15 cellular contexts compared by ENCODE assay signal in the genomic region with DNA sequence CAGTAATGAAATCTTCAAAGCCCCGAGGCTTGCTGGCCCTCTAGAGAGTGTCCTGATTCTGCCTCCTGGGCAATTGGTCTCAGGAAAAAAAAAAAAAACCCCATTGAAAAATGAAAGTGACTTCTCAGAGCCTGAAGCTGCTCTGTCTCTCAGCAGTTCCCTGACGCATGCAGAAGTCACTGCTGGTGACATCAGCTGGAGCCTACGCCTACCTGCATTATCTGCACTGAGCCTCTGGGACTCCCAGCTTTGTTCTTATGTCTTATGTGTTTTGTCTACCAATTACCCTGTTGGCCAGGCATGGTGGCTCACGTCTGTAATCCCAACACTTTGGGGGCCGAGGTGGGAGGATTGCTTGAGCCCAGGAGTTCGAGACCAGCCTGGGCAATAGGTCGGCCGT. TPM values are rescaled to one million over a fixed set of nuclear protein-coding genes. Genes with fewer than 3 reads are reported as not detected.
A peak's percentile ranks its signal among the peaks of the same experiment; 100 is the strongest.
DNase-seq lines count a peak whose midpoint lies in the region; FAIRE-seq and TF ChIP-seq lines count a peak whose summit lies in the region.
"Had no signal": no experiment of that assay in that cellular context is flagged by ENCODE, and none has a peak within 500 bp of the region (broad histone marks: within the 10 kb centered on the region; RNA-seq: fewer than 3 reads in every experiment).

No MANE protein-coding gene starts in this region.

- H3K4me3 ChIP-seq in AG10803 (ENCODE audit: low read length) (no peak overlapping the region), fibroblast of the aortic adventitia (ENCODE audit: low read depth, low read length) (no peak overlapping the region), MG63 (no peak overlapping the region)
- H3K4me3 ChIP-seq: left ventricle myocardium inferior had no signal

- DNase-seq in AG10803 (ENCODE audit: low read depth) (peak; percentile 21), GM12891 (ENCODE audit: insufficient read length, low spot score) (peak; percentile 42), OCI-M1 (lab: John Stamatoyannopoulos, UW) (peak; percentile 79), fibroblast of the aortic adventitia (ENCODE audit: low read depth) (peak; percentile 27), NCI-H1417 (lab: John Stamatoyannopoulos, UW) (no peak), SKM-1 treated with dmso at 0.1 percent for 144 hours (lab: John Stamatoyannopoulos, UW; ENCODE audit: unreplicated experiment) (no peak), GM19239 (ENCODE audit: insufficient read length, low spot score) (no peak), MG63 (no peak)
- DNase-seq: activated CD4-positive, alpha-beta T cell treated with anti-CD3 and anti-CD28 coated beads for 4 hours; activated naive CD4-positive, alpha-beta T cell treated with anti-CD3 and anti-CD28 coated beads for 36 hours; HCEC 1CT; left ventricle myocardium inferior; NCI-H2081; SHP77 treated with DMSO at 0.1 percent for 48 hours had no signal

- H3K27me3 ChIP-seq in MG63, result no peaks in the 10 kb centered on the region
- H3K27me3 ChIP-seq: neutrophil had no signal

- TF ChIP-seq POLR2A in GM12891 (IDR thresholded peaks at IDR 0.05; ENCODE audit: low read depth, low read length), result no peak

- no peaks in the 10 kb centered on the region for H3K36me3 ChIP-seq in MG63
- H3K36me3 ChIP-seq: left ventricle myocardium inferior, neutrophil had no signal

- FAIRE-seq in GM12891 (lab: Jason Lieb, UNC) (peak; percentile 58), GM19239 (lab: Jason Lieb, UNC) (no peak)

- TF ChIP-seq CTCF in AG10803 (conservative IDR thresholded peaks at IDR 0.05; ENCODE audit: low read length), result no peak
- TF ChIP-seq CTCF in fibroblast of the aortic adventitia (IDR thresholded peaks at IDR 0.05; ENCODE audit: insufficient read depth, low read length), result no peak

- no peaks in the 10 kb centered on the region for H3K9me3 ChIP-seq in MG63
- H3K9me3 ChIP-seq: left ventricle myocardium inferior, neutrophil had no signal

TF ChIP-seq in GM12891, 5 proteins besides CTCF, POLR2A, EP300 and RAD21:
- TF ChIP-seq POU2F2 (IDR thresholded peaks at IDR 0.05; ENCODE audit: low read depth, low read length) (no peak), TAF1 (IDR thresholded peaks at IDR 0.05; ENCODE audit: low read depth, low read length) (no peak), PAX5 (IDR thresholded peaks at IDR 0.05; ENCODE audit: insufficient read depth, low read length, severe bottlenecking) (no peak)
TF ChIP-seq in GM12891: peak in this region for 0.

RNA-seq across cellular contexts. Expression of a gene that starts 10.1 kb away (rescaled TPM):
- polyA plus RNA-seq in GM12891 (2012; ENCODE audit: low read depth, missing spikeins), result 4.7 TPM
- 2.0 and 4.7 TPM in 2 replicates for total RNA-seq in fibroblast of the aortic adventitia (ENCODE audit: low replicate concordance)
- total RNA-seq in MG63 (2014; rRNA removed; shearing (Covaris generic); ENCODE audit: low replicate concordance), result 16.6 and 23.9 TPM in 2 replicates

RNA-seq across cellular contexts. Expression of a gene that starts 59.5 kb away (rescaled TPM):
- polyA plus RNA-seq in GM12891 (2012; ENCODE audit: low read depth, missing spikeins), result 7.1 TPM
- total RNA-seq in fibroblast of the aortic adventitia (ENCODE audit: low replicate concordance), result 2.8 and 8.9 TPM in 2 replicates
- 5.7 and 8.8 TPM in 2 replicates for total RNA-seq in MG63 (2014; rRNA removed; shearing (Covaris generic); ENCODE audit: low replicate concordance)

Comparison
In these comparisons a context has a peak if more than half of its experiments do, and no peak if none do; other contexts are left out.
1. DNase-seq: peak in AG10803 (single experiment), GM12891 (single experiment), OCI-M1 (single experiment) and fibroblast of the aortic adventitia (single experiment); none in NCI-H1417 (0 of 3), SKM-1 treated with dmso at 0.1 percent for 144 hours (single experiment), GM19239 (single experiment) and MG63 (single experiment).